In genomic region chr6:169831450-169832246, GRCh38 we compare ENCODE assay signal across 8 cellular contexts.
DNase-seq lines count a peak whose midpoint lies in the region; TF ChIP-seq lines count a peak whose summit lies in the region.

No MANE protein-coding gene starts in this region.

- no peak overlapping the region for H3K4me3 ChIP-seq in Jurkat, Clone E6-1 (ENCODE audit: low read length)
- no peak overlapping the region for H3K4me3 ChIP-seq in fibroblast of villous mesenchyme (ENCODE audit: low read depth, low read length)

- in situ Hi-C loops in GM13976 (cut with MboI; ENCODE audit: low sequenced_read_pairs, unreplicated experiment) = no loop called here

- DNase-seq in 8988T (peak; percentile 72), GM13976 (ENCODE audit: low spot score) (peak; percentile 84), RKO (ENCODE audit: low spot score) (peak; percentile 33), fibroblast of villous mesenchyme (ENCODE audit: low read depth) (peak; percentile 67), non-pigmented ciliary epithelial cell (ENCODE audit: low read depth) (peak; percentile 4), stromal cell of bone marrow (ENCODE audit: low read depth) (peak; percentile 18)
- peak; percentile 21 for DNase-seq in Jurkat, Clone E6-1 (ENCODE audit: low read depth, low spot score)
- DNase-seq in activated effector memory CD4-positive, alpha-beta T cell treated with Interleukin-2 at 50 U/mL for 16 hours = peak; percentile 48

- TF ChIP-seq CTCF in GM13976 (IDR thresholded peaks at IDR 0.05; ENCODE audit: borderline replicate concordance, control extremely low read depth, extremely low read depth, insufficient read depth, missing control alignments) (peak; percentile 95), fibroblast of villous mesenchyme (IDR thresholded peaks at IDR 0.05; ENCODE audit: insufficient read depth, low read depth, low read length) (peak; percentile 92)

Comparison
In these comparisons a context has a peak if more than half of its experiments do, and no peak if none do; other contexts are left out.
1. DNase-seq: peak in every context shown above with its lines; median percentile 84 in GM13976; 72 in 8988T; 67 in fibroblast of villous mesenchyme; 48 in activated effector memory CD4-positive, alpha-beta T cell treated with Interleukin-2 at 50 U/mL for 16 hours; 33 in RKO; 21 in Jurkat, Clone E6-1; 18 in stromal cell of bone marrow; 4 in non-pigmented ciliary epithelial cell.